27 cellular contexts compared by ENCODE assay signal in the genomic region with DNA sequence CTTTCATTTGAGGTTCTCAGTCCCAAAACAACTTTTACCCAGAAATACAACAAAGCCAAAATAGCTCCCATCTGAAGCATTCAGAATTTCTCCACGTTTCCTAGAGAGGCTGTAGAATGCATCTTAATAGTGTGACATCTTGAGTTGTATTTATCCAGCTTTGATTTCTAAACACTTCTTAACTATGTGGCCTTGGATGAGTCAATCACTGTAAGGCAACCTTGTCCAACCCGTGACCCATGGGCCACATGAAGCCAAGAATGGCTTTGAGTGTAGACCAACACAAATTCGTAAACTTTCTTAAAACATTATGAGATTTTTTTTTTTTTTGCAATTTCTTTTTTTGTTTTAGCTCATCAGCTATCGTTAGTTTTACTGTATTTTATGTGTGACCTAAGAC.
"Had no signal": no experiment of that assay in that cellular context is flagged by ENCODE, and none has a peak within 500 bp of the region (broad histone marks: within the 10 kb centered on the region; RNA-seq: fewer than 3 reads in every experiment).

No MANE protein-coding gene starts in this region.

- H3K79me2 ChIP-seq: parathyroid adenoma had no signal

- FAIRE-seq: endometrium, urothelium cell line had no signal

- H3K36me3 ChIP-seq: neural progenitor cell, thoracic aorta had no signal

- H3K27me3 ChIP-seq: esophagus squamous epithelium, heart right ventricle, neural progenitor cell, tibial nerve, upper lobe of left lung had no signal

- H3K9me3 Mint-ChIP-seq: memory B cell; nephron; neural progenitor cell; stimulated activated naive B cell treated with anti-CD40 and anti-IgM and Interleukin-4, amounts not matched to agents 10 μg/mL and 1 μg/mL and 100 μg/mL, for 72 hours; stimulated activated naive CD8-positive, alpha-beta T cell treated with anti-CD3 and anti-CD28 coated beads, Interleukin-15, Interleukin-2, amounts not matched to agents 100 ng/mL and 50 ng/mL, for 24 hours had no signal

- H3K27me3 Mint-ChIP-seq: memory B cell; progenitor cell of endocrine pancreas; stimulated activated naive B cell treated with anti-CD40 and anti-IgM and Interleukin-4, amounts not matched to agents 10 μg/mL and 1 μg/mL and 100 μg/mL, for 72 hours; stimulated activated naive CD8-positive, alpha-beta T cell treated with anti-CD3 and anti-CD28 coated beads, Interleukin-15, Interleukin-2, amounts not matched to agents 100 ng/mL and 50 ng/mL, for 24 hours had no signal

- H3K9me3 ChIP-seq: esophagus squamous epithelium, heart right ventricle, lower lobe of right lung, thoracic aorta, tibial nerve, upper lobe of left lung had no signal

- H3K4me3 ChIP-seq: coronary artery, esophagus squamous epithelium, heart right ventricle, lower lobe of right lung, neural progenitor cell, smooth muscle cell, thoracic aorta, tibial nerve, upper lobe of left lung had no signal

- H3K4me2 ChIP-seq: neural progenitor cell, smooth muscle cell had no signal

- ATAC-seq: heart right ventricle, left ventricle myocardium superior, sciatic nerve had no signal

- H3K4me1 ChIP-seq: heart right ventricle, lower lobe of right lung, neural progenitor cell, tibial nerve had no signal

- DNase-seq: dermis blood vessel endothelial cell; effector memory CD4-positive, alpha-beta T cell; erythroblast; esophagus squamous epithelium; foreskin melanocyte; glutamatergic neuron; heart right ventricle; hippocampal formation; left ventricle myocardium superior; lower lobe of right lung; stimulated activated CD4-positive, alpha-beta T cell treated with anti-CD3 and anti-CD28 coated beads, Interleukin-12 subunit alpha, Interleukin-12 subunit beta, amount 100 ng/mL, for 4 hours; stimulated activated CD4-positive, alpha-beta T cell treated with anti-CD3 and anti-CD28 coated beads, Interleukin-4, amount 100 ng/mL, for 4 hours; stimulated activated naive B cell treated with anti-CD40 and anti-IgM and Interleukin-4, amounts not matched to agents 10 μg/mL and 1 μg/mL and 100 μg/mL, for 72 hours; upper lobe of left lung had no signal

- H3K4me1 Mint-ChIP-seq: nephron, neural progenitor cell had no signal

- H3K4me3 Mint-ChIP-seq: memory B cell; nephron; neural progenitor cell; stimulated activated naive B cell treated with anti-CD40 and anti-IgM and Interleukin-4, amounts not matched to agents 10 μg/mL and 1 μg/mL and 100 μg/mL, for 72 hours; stimulated activated naive CD8-positive, alpha-beta T cell treated with anti-CD3 and anti-CD28 coated beads, Interleukin-15, Interleukin-2, amounts not matched to agents 100 ng/mL and 50 ng/mL, for 24 hours had no signal

- H2AFZ ChIP-seq: neural progenitor cell, parathyroid adenoma had no signal

- H3K27ac ChIP-seq: coronary artery, lower lobe of right lung, neural progenitor cell, parathyroid adenoma, thoracic aorta, tibial nerve had no signal

- H3K9ac ChIP-seq: neural progenitor cell, parathyroid adenoma had no signal

- H3K27ac Mint-ChIP-seq: nephron; neural progenitor cell; progenitor cell of endocrine pancreas; stimulated activated naive B cell treated with anti-CD40 and anti-IgM and Interleukin-4, amounts not matched to agents 10 μg/mL and 1 μg/mL and 100 μg/mL, for 72 hours; stimulated activated naive CD8-positive, alpha-beta T cell treated with anti-CD3 and anti-CD28 coated beads, Interleukin-15, Interleukin-2, amounts not matched to agents 100 ng/mL and 50 ng/mL, for 24 hours had no signal
